1 cellular context compared by ENCODE assay signal in the genomic region with DNA sequence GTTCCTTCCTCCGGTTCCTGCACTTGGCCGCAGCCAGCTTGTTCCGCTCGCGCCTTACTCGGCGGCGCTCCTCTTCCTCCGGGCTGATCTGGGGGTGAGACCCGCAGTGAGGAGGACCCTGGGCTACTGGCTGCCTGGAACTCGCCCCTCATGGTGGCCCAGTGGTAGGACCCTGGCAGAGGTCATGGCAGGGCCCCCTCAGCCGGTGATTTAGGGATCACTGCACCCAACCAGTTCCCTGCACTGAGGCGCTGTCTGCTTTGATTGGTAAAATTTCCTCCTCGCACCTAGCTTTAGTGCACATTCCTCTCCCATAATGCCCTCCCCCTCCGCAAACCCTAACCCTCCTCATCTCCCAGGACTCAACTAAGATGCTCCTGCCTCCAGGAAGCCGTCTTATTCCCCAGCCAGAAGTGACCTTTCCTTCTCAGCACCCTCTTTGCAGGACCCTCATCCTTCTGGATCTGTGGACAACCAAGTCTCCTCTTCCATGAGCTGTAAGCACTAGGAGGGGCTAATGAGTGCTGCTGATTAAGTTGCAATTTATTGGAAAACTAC.
TF ChIP-seq lines count a peak whose summit lies in the region.

No MANE protein-coding gene starts in this region.

TF ChIP-seq in K562, 482 proteins besides CTCF, POLR2A, EP300 and RAD21 (continues in another document):
- no peak for TF ChIP-seq DIDO1 (tag; IDR thresholded peaks at IDR 0.05; ENCODE audit: low read depth)
- no peak for TF ChIP-seq HBP1 (CRISPR knock-in tag; IDR thresholded peaks at IDR 0.05)
- peak; percentile 77 for TF ChIP-seq FIP1L1 (IDR thresholded peaks at IDR 0.05; ENCODE audit: low read depth, low read length, poor library complexity, severe bottlenecking)
- no peak for TF ChIP-seq ZMIZ1 (IDR thresholded peaks at IDR 0.05; ENCODE audit: low read depth in 2 of 2, low read length in 2 of 2)
- TF ChIP-seq, protein P1, sequence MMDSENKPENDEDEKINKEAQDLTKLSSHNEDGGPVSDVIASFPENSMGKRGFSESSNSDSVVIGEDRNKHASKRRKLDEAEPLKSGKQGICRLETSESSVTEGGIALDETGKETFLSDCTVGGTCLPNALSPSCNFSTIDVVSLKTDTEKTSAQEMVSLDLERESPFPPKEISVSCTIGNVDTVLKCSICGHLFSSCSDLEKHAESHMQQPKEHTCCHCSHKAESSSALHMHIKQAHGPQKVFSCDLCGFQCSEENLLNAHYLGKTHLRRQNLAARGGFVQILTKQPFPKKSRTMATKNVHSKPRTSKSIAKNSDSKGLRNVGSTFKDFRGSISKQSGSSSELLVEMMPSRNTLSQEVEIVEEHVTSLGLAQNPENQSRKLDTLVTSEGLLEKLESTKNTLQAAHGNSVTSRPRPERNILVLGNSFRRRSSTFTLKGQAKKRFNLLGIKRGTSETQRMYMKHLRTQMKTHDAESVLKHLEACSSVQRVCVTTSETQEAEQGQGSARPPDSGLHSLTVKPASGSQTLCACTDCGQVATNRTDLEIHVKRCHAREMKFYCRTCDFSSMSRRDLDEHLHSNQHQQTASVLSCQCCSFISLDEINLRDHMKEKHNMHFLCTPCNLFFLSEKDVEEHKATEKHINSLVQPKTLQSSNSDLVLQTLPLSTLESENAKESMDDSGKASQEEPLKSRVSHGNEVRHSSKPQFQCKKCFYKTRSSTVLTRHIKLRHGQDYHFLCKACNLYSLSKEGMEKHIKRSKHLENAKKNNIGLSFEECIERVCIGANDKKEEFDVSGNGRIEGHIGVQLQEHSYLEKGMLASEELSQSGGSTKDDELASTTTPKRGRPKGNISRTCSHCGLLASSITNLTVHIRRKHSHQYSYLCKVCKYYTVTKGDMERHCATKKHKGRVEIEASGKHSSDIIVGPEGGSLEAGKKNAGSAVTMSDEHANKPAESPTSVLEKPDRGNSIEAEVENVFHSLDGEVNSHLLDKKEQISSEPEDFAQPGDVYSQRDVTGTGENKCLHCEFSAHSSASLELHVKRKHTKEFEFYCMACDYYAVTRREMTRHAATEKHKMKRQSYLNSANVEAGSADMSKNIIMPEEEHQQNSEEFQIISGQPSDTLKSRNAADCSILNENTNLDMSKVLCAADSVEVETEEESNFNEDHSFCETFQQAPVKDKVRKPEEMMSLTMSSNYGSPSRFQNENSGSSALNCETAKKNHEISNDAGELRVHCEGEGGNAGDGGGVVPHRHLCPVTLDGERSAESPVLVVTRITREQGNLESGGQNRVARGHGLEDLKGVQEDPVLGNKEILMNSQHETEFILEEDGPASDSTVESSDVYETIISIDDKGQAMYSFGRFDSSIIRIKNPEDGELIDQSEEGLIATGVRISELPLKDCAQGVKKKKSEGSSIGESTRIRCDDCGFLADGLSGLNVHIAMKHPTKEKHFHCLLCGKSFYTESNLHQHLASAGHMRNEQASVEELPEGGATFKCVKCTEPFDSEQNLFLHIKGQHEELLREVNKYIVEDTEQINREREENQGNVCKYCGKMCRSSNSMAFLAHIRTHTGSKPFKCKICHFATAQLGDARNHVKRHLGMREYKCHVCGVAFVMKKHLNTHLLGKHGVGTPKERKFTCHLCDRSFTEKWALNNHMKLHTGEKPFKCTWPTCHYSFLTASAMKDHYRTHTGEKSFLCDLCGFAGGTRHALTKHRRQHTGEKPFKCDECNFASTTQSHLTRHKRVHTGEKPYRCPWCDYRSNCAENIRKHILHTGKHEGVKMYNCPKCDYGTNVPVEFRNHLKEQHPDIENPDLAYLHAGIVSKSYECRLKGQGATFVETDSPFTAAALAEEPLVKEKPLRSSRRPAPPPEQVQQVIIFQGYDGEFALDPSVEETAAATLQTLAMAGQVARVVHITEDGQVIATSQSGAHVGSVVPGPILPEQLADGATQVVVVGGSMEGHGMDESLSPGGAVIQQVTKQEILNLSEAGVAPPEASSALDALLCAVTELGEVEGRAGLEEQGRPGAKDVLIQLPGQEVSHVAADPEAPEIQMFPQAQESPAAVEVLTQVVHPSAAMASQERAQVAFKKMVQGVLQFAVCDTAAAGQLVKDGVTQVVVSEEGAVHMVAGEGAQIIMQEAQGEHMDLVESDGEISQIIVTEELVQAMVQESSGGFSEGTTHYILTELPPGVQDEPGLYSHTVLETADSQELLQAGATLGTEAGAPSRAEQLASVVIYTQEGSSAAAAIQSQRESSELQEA (IDR thresholded peaks at IDR 0.05; ENCODE audit: low read depth) = no peak
- no peak for TF ChIP-seq SIN3B (IDR thresholded peaks at IDR 0.05; ENCODE audit: low read depth)
- no peak for TF ChIP-seq TSC22D4 (tag; IDR thresholded peaks at IDR 0.05)
- no peak for TF ChIP-seq ERF (CRISPR knock-in tag; IDR thresholded peaks at IDR 0.05)
- TF ChIP-seq GABPA (tag; conservative IDR thresholded peaks at IDR 0.05; ENCODE audit: low read depth) = no peak
- TF ChIP-seq GTF2E2 (tag; IDR thresholded peaks at IDR 0.05) = no peak
- no peak for TF ChIP-seq ZNF717 (CRISPR knock-in tag; IDR thresholded peaks at IDR 0.05)
- TF ChIP-seq, protein P2, sequence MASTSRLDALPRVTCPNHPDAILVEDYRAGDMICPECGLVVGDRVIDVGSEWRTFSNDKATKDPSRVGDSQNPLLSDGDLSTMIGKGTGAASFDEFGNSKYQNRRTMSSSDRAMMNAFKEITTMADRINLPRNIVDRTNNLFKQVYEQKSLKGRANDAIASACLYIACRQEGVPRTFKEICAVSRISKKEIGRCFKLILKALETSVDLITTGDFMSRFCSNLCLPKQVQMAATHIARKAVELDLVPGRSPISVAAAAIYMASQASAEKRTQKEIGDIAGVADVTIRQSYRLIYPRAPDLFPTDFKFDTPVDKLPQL (IDR thresholded peaks at IDR 0.05; ENCODE audit: extremely low read depth, insufficient read length) = no peak
- no peak for TF ChIP-seq ZNF282 (CRISPR knock-in tag; IDR thresholded peaks at IDR 0.05)
- TF ChIP-seq TBL1XR1 (IDR thresholded peaks at IDR 0.05; ENCODE audit: low read length in 2 of 2) = no peak
- TF ChIP-seq STAT5A (IDR thresholded peaks at IDR 0.05; ENCODE audit: borderline replicate concordance, low read length) = no peak
- TF ChIP-seq ZNF41 (CRISPR knock-in tag; conservative IDR thresholded peaks at IDR 0.05) = no peak
- TF ChIP-seq SNRNP70 (optimal IDR thresholded peaks at IDR 0.05; ENCODE audit: low read depth, low read length) = no peak
- no peak for TF ChIP-seq JUND (IDR thresholded peaks at IDR 0.05; ENCODE audit: borderline replicate concordance, low read depth, low read length)
- TF ChIP-seq JUND (tag; IDR thresholded peaks at IDR 0.05; ENCODE audit: borderline replicate concordance, low read depth, low read length) = no peak
- TF ChIP-seq ZNF253 (CRISPR knock-in tag; conservative IDR thresholded peaks at IDR 0.05) = no peak
- TF ChIP-seq POLR2AphosphoS5 (IDR thresholded peaks at IDR 0.05; ENCODE audit: control insufficient read depth, insufficient read depth, low read depth, low read length) = peak; percentile 70; the same call in 1 of the 2 replicates
- TF ChIP-seq, protein P3, sequence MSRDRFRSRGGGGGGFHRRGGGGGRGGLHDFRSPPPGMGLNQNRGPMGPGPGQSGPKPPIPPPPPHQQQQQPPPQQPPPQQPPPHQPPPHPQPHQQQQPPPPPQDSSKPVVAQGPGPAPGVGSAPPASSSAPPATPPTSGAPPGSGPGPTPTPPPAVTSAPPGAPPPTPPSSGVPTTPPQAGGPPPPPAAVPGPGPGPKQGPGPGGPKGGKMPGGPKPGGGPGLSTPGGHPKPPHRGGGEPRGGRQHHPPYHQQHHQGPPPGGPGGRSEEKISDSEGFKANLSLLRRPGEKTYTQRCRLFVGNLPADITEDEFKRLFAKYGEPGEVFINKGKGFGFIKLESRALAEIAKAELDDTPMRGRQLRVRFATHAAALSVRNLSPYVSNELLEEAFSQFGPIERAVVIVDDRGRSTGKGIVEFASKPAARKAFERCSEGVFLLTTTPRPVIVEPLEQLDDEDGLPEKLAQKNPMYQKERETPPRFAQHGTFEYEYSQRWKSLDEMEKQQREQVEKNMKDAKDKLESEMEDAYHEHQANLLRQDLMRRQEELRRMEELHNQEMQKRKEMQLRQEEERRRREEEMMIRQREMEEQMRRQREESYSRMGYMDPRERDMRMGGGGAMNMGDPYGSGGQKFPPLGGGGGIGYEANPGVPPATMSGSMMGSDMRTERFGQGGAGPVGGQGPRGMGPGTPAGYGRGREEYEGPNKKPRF (IDR thresholded peaks at IDR 0.05; ENCODE audit: low read depth, low read length) = no peak
- TF ChIP-seq PATZ1 (CRISPR knock-in tag; IDR thresholded peaks at IDR 0.05; ENCODE audit: borderline replicate concordance) = no peak
- TF ChIP-seq ATF6 (CRISPR knock-in tag; IDR thresholded peaks at IDR 0.05) = no peak
- TF ChIP-seq RBM34 (IDR thresholded peaks at IDR 0.05; ENCODE audit: borderline replicate concordance, insufficient read depth, low read length) = no peak
- TF ChIP-seq ZBTB5 (IDR thresholded peaks at IDR 0.05) = no peak
- no peak for TF ChIP-seq MAFK (IDR thresholded peaks at IDR 0.05; ENCODE audit: low read length)
- no peak for TF ChIP-seq SREBF2 (CRISPR knock-in tag; IDR thresholded peaks at IDR 0.05)
